34 cellular contexts compared by ENCODE assay signal in the genomic region with DNA sequence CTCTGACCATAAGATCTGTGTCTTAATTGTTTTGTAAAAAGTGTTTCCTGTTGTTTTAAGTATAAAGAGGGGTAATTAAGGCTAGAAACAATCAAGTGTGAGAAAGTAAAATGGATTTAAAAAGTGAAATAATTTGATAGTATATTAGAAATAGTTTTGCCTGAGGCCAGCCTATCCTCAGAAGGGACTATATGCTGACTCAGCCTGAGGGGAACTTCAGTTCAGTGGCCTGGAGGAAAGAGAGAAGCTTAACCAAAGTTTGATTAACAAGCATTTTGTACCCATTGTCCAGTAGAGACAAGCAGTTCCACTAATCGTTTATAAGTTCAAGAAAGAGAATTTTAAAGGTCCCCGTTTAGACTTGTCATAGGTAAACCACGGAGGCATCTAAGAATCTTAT.
"Had no signal": no experiment of that assay in that cellular context is flagged by ENCODE, and none has a peak within 500 bp of the region (broad histone marks: within the 10 kb centered on the region; RNA-seq: fewer than 3 reads in every experiment).

No MANE protein-coding gene starts in this region.

- H3K4me3 ChIP-seq: MG63 had no signal

- H3K27me3 ChIP-seq: MG63 had no signal

- H3K9me3 ChIP-seq: MG63 had no signal

- DNase-seq: Karpas-422, MG63, MM.1S, MV-4-11, NCI-H1048, NCI-H1092, NCI-H1092 treated with DMSO at 0.1 percent for 48 hours, NCI-H1105, NCI-H1105 treated with DMSO at 0.1 percent for 48 hours, NCI-H1417, NCI-H1417 treated with DMSO at 0.1 percent for 48 hours, NCI-H1436, NCI-H1436 treated with DMSO at 0.1 percent for 48 hours, NCI-H146, NCI-H1694, NCI-H1694 treated with DMSO at 0.1 percent for 48 hours, NCI-H187, NCI-H187 treated with DMSO at 0.1 percent for 48 hours, NCI-H1930, NCI-H2029, NCI-H2029 treated with DMSO at 0.1 percent for 48 hours, NCI-H2081, NCI-H2081 treated with DMSO at 0.1 percent for 48 hours, NCI-H2107, NCI-H2171, NCI-H2171 treated with DMSO at 0.1 percent for 48 hours, NCI-H2227 treated with DMSO at 0.1 percent for 48 hours, NCI-H226, NCI-H345, NCI-H446, NCI-H446 treated with DMSO at 0.1 percent for 48 hours, NCI-H510A, NCI-H510A treated with DMSO at 0.1 percent for 48 hours, NCI-H524 had no signal

- H3K36me3 ChIP-seq: MG63 had no signal
